6 cellular contexts compared by ENCODE assay signal in genomic region chr22:10722804-10723203, GRCh38.
DNase-seq lines count a peak whose midpoint lies in the region; ATAC-seq and TF ChIP-seq lines count a peak whose summit lies in the region.
"Not testable (repeated sequence)": the region's sequence is repeated elsewhere in the genome, so short reads cannot be mapped to it uniquely, and the experiment has no call there.

No MANE protein-coding gene starts in this region.

- peaks cover 85% of the 10 kb centered on the region for H3K9me3 ChIP-seq in HUES64 (ENCODE audit: insufficient read depth, low read depth, low read length)
- peaks cover 97% of the 10 kb centered on the region for H3K9me3 ChIP-seq in iPS-20b (ENCODE audit: insufficient read depth, low read depth, low read length)
- not testable (repeated sequence) for H3K9me3 ChIP-seq in psoas muscle
- peaks cover 0 to 54% (median 13%) of the 10 kb centered on the region in 4 donors for H3K9me3 ChIP-seq in upper lobe of left lung

- ATAC-seq in psoas muscle (peak in 3 of 4 donors; percentile 12 to 22 (median 17)), upper lobe of left lung (ENCODE audit: low FRiP score in 2 of 2) (peak; percentile 22 to 52)

- H3K9ac ChIP-seq in HUES64 (ENCODE audit: low read depth, low read length); iPS-20b (ENCODE audit: low read depth, low read length): not testable (repeated sequence)

- peaks cover 36% of the 10 kb centered on the region for H3K36me3 Mint-ChIP-seq in endothelial cell (ENCODE audit: low read depth, unreplicated experiment)

- not testable (repeated sequence) for TF ChIP-seq CTCF in endothelial cell (IDR thresholded peaks at IDR 0.05; ENCODE audit: unreplicated experiment); psoas muscle (IDR thresholded peaks at IDR 0.05); upper lobe of left lung (IDR thresholded peaks at IDR 0.05)

- not testable (repeated sequence) for H3K27me3 ChIP-seq in HUES64 (ENCODE audit: insufficient read depth, low read length); iPS-20b (ENCODE audit: insufficient read depth, low read length); psoas muscle (ENCODE audit: insufficient read depth in 3 of 3, low read length in 2 of 3); upper lobe of left lung

- not testable (repeated sequence) for DNase-seq in endothelial cell (ENCODE audit: low spot score); psoas muscle; upper lobe of left lung
- DNase-seq in medulla oblongata (ENCODE audit: extremely low spot score), result peak; percentile 8

- not testable (repeated sequence) for H3K36me3 ChIP-seq in HUES64 (ENCODE audit: insufficient read depth, low read length); iPS-20b (ENCODE audit: insufficient read depth, low read depth, low read length); psoas muscle (ENCODE audit: insufficient read depth in 1 of 2, low read depth in 1 of 2); upper lobe of left lung

- not testable (repeated sequence) for H3K27ac ChIP-seq in HUES64 (ENCODE audit: low read depth, low read length); iPS-20b (ENCODE audit: low read length); psoas muscle; upper lobe of left lung

- peaks cover 44% of the 10 kb centered on the region for H3K27me3 Mint-ChIP-seq in endothelial cell (ENCODE audit: unreplicated experiment)

- H3K9me3 Mint-ChIP-seq in endothelial cell (ENCODE audit: unreplicated experiment), result peaks cover 76% of the 10 kb centered on the region

- not testable (repeated sequence) for TF ChIP-seq EP300 in upper lobe of left lung (IDR thresholded peaks at IDR 0.05)

- not testable (repeated sequence) for H3K27ac Mint-ChIP-seq in endothelial cell (ENCODE audit: unreplicated experiment)

- intact Hi-C loops in psoas muscle (cut with DNase I), result not testable (repeated sequence)

- H3K4me3 ChIP-seq in HUES64 (ENCODE audit: low read length), result peak overlapping the region; percentile 3; the same call in 1 of the 2 replicates
- H3K4me3 ChIP-seq in iPS-20b (ENCODE audit: low read length), result peak overlapping the region; percentile 32
- not testable (repeated sequence) for H3K4me3 ChIP-seq in psoas muscle, upper lobe of left lung

- H3K4me3 Mint-ChIP-seq in endothelial cell (ENCODE audit: unreplicated experiment), result peak overlapping the region; percentile 0

- H3K4me1 ChIP-seq in HUES64 (ENCODE audit: insufficient read depth, low read length); iPS-20b (ENCODE audit: insufficient read depth, low read length); psoas muscle; upper lobe of left lung: not testable (repeated sequence)

- TF ChIP-seq POLR2A in upper lobe of left lung (IDR thresholded peaks at IDR 0.05), result not testable (repeated sequence)

- H3K4me1 Mint-ChIP-seq in endothelial cell (ENCODE audit: unreplicated experiment), result not testable (repeated sequence)

- 67% methylated on average over 9 of the region's 9 CpGs for WGBS in HUES64
- 57 to 60% (median 60%) methylated on average over 9 of the region's 9 CpGs for WGBS in psoas muscle, 3 donors
- WGBS in upper lobe of left lung, 2 donors, result 60% methylated on average over 9 of the region's 9 CpGs
